12 cellular contexts compared by ENCODE assay signal in genomic region chr21:37198989-37199924, GRCh38.
DNase-seq lines count a peak whose midpoint lies in the region; ATAC-seq and TF ChIP-seq lines count a peak whose summit lies in the region.
"Had no signal": no experiment of that assay in that cellular context is flagged by ENCODE, and none has a peak within 500 bp of the region (broad histone marks: within the 10 kb centered on the region; RNA-seq: fewer than 3 reads in every experiment).

No MANE protein-coding gene starts in this region.

- H3K36me3 ChIP-seq in body of pancreas (replicated peaks in 1 of 2; ENCODE audit: insufficient read depth in 1 of 2, low read depth in 2 of 2) (peaks cover 0 to 8% of the 10 kb centered on the region in 2 donors), skeletal muscle satellite cell (ENCODE audit: insufficient read depth, low read length) (peaks cover 79% of the 10 kb centered on the region), hepatocyte (replicated peaks; ENCODE audit: insufficient read depth, low read depth) (no peaks in the 10 kb centered on the region), aorta (ENCODE audit: control insufficient read depth in 1 of 2, insufficient read depth in 2 of 2, low read length in 1 of 2) (peaks cover 2 to 7% of the 10 kb centered on the region in 2 donors)

- H3K27ac ChIP-seq in body of pancreas, result peak overlapping the region in 3 of 4 donors; percentile 38 to 55 (median 51)
- no peak overlapping the region for H3K27ac ChIP-seq in hepatocyte
- no peak overlapping the region for H3K27ac ChIP-seq in aorta (ENCODE audit: low read depth in 1 of 2, low read length in 2 of 2)
- H3K27ac ChIP-seq: coronary artery, neutrophil, VCaP had no signal

- ATAC-seq in body of pancreas (peak; percentile 66), aorta (ENCODE audit: low FRiP score) (no peak), HG03460 (IDR thresholded peaks at IDR 0.05; ENCODE audit: unreplicated experiment) (no peak)

- peak overlapping the region; percentile 57 for H3K4me2 ChIP-seq in skeletal muscle satellite cell (ENCODE audit: low read length)
- no peak overlapping the region for H3K4me2 ChIP-seq in hepatocyte

- no peaks in the 10 kb centered on the region for H3K9me2 ChIP-seq in hepatocyte (replicated peaks; ENCODE audit: insufficient read depth)

- H3K9me3 ChIP-seq in body of pancreas (peaks cover 0 to 3% (median 0%) of the 10 kb centered on the region in 3 donors), skeletal muscle satellite cell (replicated peaks; ENCODE audit: low read length) (no peaks in the 10 kb centered on the region), hepatocyte (ENCODE audit: low read depth) (no peaks in the 10 kb centered on the region), aorta (ENCODE audit: control insufficient read depth, low read length) (no peaks in the 10 kb centered on the region)
- H3K9me3 ChIP-seq: neutrophil had no signal

- peak overlapping the region; percentile 34 for H3K9ac ChIP-seq in skeletal muscle satellite cell (ENCODE audit: low read depth, low read length)

- no peak for TF ChIP-seq POLR2A in body of pancreas (IDR thresholded peaks at IDR 0.05)

- 78 to 87% methylated on average over 13 of the region's 13 CpGs for WGBS in body of pancreas, 2 donors
- 91% methylated on average over 13 of the region's 13 CpGs for WGBS in hepatocyte (ENCODE audit: low lambda C conversion rate, missing lambda C conversion rate)
- 85 to 88% methylated on average over 13 of the region's 13 CpGs for WGBS in aorta, 2 donors

- TF ChIP-seq CTCF in body of pancreas (IDR thresholded peaks at IDR 0.05) (no peak), hepatocyte (IDR thresholded peaks at IDR 0.05; ENCODE audit: poor library complexity) (no peak)

- H3K27me3 ChIP-seq in body of pancreas, result no peaks in the 10 kb centered on the region
- no peaks in the 10 kb centered on the region for H3K27me3 ChIP-seq in skeletal muscle satellite cell (ENCODE audit: control insufficient read depth, insufficient read depth, low read length)
- no peaks in the 10 kb centered on the region for H3K27me3 ChIP-seq in hepatocyte
- no peaks in the 10 kb centered on the region for H3K27me3 ChIP-seq in aorta (ENCODE audit: control insufficient read depth in 1 of 2, insufficient read depth in 2 of 2, low read length in 1 of 2)
- H3K27me3 ChIP-seq: neutrophil had no signal

- no peak overlapping the region for H3K4me3 ChIP-seq in body of pancreas
- H3K4me3 ChIP-seq in skeletal muscle satellite cell (ENCODE audit: low read length), result no peak overlapping the region
- H3K4me3 ChIP-seq in hepatocyte, result no peak overlapping the region
- H3K4me3 ChIP-seq in aorta (ENCODE audit: low read length in 2 of 2), result no peak overlapping the region
- H3K4me3 ChIP-seq: coronary artery had no signal

- DNase-seq in HT1080 (ENCODE audit: low read depth) (peak; percentile 83), body of pancreas (no peak), glomerular visceral epithelial cell (ENCODE audit: extremely low spot score) (peak; percentile 55), hepatocyte (ENCODE audit: low spot score) (no peak), aorta (no peak), DMS153 treated with DMSO at 0.1 percent for 48 hours (lab: John Stamatoyannopoulos, UW; ENCODE audit: unreplicated experiment) (no peak)
- DNase-seq: NCI-H1436 treated with DMSO at 0.1 percent for 48 hours had no signal

- intact Hi-C loops in body of pancreas (cut with DNase I), result no loop called here
- intact Hi-C loops in aorta (cut with DNase I), result no loop called here

- H2AFZ ChIP-seq in hepatocyte, result no peak overlapping the region

- no peaks in the 10 kb centered on the region for H4K20me1 ChIP-seq in hepatocyte (ENCODE audit: insufficient read depth, poor library complexity, severe bottlenecking)

- H3K4me1 ChIP-seq in body of pancreas (no peaks in the 10 kb centered on the region), skeletal muscle satellite cell (ENCODE audit: control insufficient read depth, insufficient read depth, low read length) (peaks cover 28% of the 10 kb centered on the region), hepatocyte (ENCODE audit: insufficient read depth) (no peaks in the 10 kb centered on the region), aorta (ENCODE audit: control insufficient read depth in 1 of 2, insufficient read depth in 2 of 2, low read length in 2 of 2) (no peaks in the 10 kb centered on the region)

- no peaks in the 10 kb centered on the region for H3K79me2 ChIP-seq in hepatocyte

Comparison
In these comparisons a context has a peak if more than half of its experiments do, and no peak if none do; other contexts are left out.
1. DNase-seq: peak in HT1080 (single experiment) and glomerular visceral epithelial cell (single experiment); none in body of pancreas (0 of 4), hepatocyte (single experiment), aorta (0 of 2) and DMS153 treated with DMSO at 0.1 percent for 48 hours (single experiment).
2. H3K27ac ChIP-seq: peak in body of pancreas (3 of 4); none in hepatocyte (single experiment) and aorta (0 of 2).